In the genomic region with DNA sequence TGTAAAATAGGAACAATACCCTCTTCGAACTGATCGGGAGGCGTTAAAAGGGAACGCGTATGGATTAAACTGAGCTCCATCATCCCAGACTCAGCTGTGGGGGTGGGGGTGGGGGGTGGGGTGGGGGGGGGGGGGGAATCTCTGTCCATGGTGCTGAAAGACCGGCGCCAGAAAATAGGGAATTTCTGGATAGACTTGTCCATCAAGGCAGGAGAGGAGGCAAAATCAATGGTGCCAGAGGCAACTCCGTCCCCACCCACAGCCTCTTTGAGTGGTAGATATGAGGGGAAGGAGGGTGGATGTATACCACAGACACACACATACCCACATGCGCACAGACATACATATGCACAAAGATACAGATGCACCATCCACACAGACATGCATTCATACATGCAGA, we compare ENCODE assay signal across 21 cellular contexts.
"Had no signal": no experiment of that assay in that cellular context is flagged by ENCODE, and none has a peak within 500 bp of the region (broad histone marks: within the 10 kb centered on the region; RNA-seq: fewer than 3 reads in every experiment).

No MANE protein-coding gene starts in this region.

- H3K36me3 Mint-ChIP-seq: activated naive CD8-positive, alpha-beta T cell treated with anti-CD3 and anti-CD28 coated beads for 36 hours; natural killer cell had no signal

- H3K4me3 Mint-ChIP-seq: activated naive CD8-positive, alpha-beta T cell treated with anti-CD3 and anti-CD28 coated beads for 36 hours; activated T-cell treated with anti-CD3 and anti-CD28 coated beads, Interleukin-2, amount 50 U/mL, for 24 hours; activated T-helper 17 cell treated with anti-CD3 and anti-CD28 coated beads, Interleukin-2, amount 50 U/mL, for 72 hours; natural killer cell had no signal

- H3K9me3 Mint-ChIP-seq: activated naive CD8-positive, alpha-beta T cell treated with anti-CD3 and anti-CD28 coated beads for 36 hours; activated T-cell treated with anti-CD3 and anti-CD28 coated beads, Interleukin-2, amount 50 U/mL, for 24 hours; activated T-helper 17 cell treated with anti-CD3 and anti-CD28 coated beads, Interleukin-2, amount 50 U/mL, for 72 hours; natural killer cell had no signal

- H3K27ac Mint-ChIP-seq: activated naive CD8-positive, alpha-beta T cell treated with anti-CD3 and anti-CD28 coated beads for 36 hours; activated T-cell treated with anti-CD3 and anti-CD28 coated beads, Interleukin-2, amount 50 U/mL, for 24 hours; activated T-helper 17 cell treated with anti-CD3 and anti-CD28 coated beads, Interleukin-2, amount 50 U/mL, for 72 hours; natural killer cell had no signal

- H3K4me3 ChIP-seq: esophagus muscularis mucosa, hepatocyte, left ventricle myocardium inferior, pancreas, upper lobe of left lung had no signal

- H3K9me3 ChIP-seq: esophagus muscularis mucosa, left ventricle myocardium inferior, pancreas, upper lobe of left lung had no signal

- H3K27me3 ChIP-seq: esophagus muscularis mucosa, hepatocyte, pancreas, upper lobe of left lung had no signal

- H3K27ac ChIP-seq: esophagus muscularis mucosa, hepatocyte, left ventricle myocardium inferior, pancreas, upper lobe of left lung had no signal

- ATAC-seq: activated T-helper 17 cell treated with anti-CD3 and anti-CD28 coated beads, Interleukin-2, amount 50 U/mL, for 72 hours; natural killer cell; pancreas; right cardiac atrium; stimulated activated naive CD8-positive, alpha-beta T cell treated with anti-CD3 and anti-CD28 coated beads, Interleukin-15, Interleukin-2, amounts not matched to agents 100 U/mL and 50 U/mL, for 24 hours had no signal

- DNase-seq: activated CD8-positive, alpha-beta memory T cell treated with anti-CD3 and anti-CD28 coated beads for 24 hours; activated CD8-positive, alpha-beta memory T cell treated with anti-CD3 and anti-CD28 coated beads, Interleukin-2, amount 50 U/mL, for 4 hours; activated naive CD8-positive, alpha-beta T cell treated with anti-CD3 and anti-CD28 coated beads for 36 hours; activated T-cell treated with anti-CD3 and anti-CD28 coated beads, Interleukin-2, amount 50 U/mL, for 24 hours; central memory CD4-positive, alpha-beta T cell; effector memory CD4-positive, alpha-beta T cell; glutamatergic neuron; kidney glomerular epithelial cell; left ventricle myocardium inferior; mammary epithelial cell; midbrain; natural killer cell; pancreas; right cardiac atrium; stimulated activated CD4-positive, alpha-beta T cell treated with anti-CD3 and anti-CD28 coated beads, Interleukin-12 subunit alpha, Interleukin-12 subunit beta, amount 100 ng/mL, for 4 hours; stimulated activated CD4-positive, alpha-beta T cell treated with anti-CD3 and anti-CD28 coated beads, Interleukin-4, amount 100 ng/mL, for 4 hours; stimulated activated naive CD8-positive, alpha-beta T cell treated with anti-CD3 and anti-CD28 coated beads, Interleukin-15, Interleukin-2, amounts not matched to agents 100 U/mL and 50 U/mL, for 24 hours; upper lobe of left lung had no signal
